ENCODE assay signal across 8 cellular contexts in genomic region chr1:101238041-101238515, GRCh38. TPM values are rescaled to one million over a fixed set of nuclear protein-coding genes. Genes with fewer than 3 reads are reported as not detected.
DNase-seq lines count a peak whose midpoint lies in the region; ATAC-seq, FAIRE-seq and TF ChIP-seq lines count a peak whose summit lies in the region.

No MANE protein-coding gene starts in this region.

- peak overlapping the region; percentile 58; the same call in 1 of the 2 replicates for H3K9ac ChIP-seq in BLaER1

- peaks cover 35% of the 10 kb centered on the region for H3K27me3 ChIP-seq in BLaER1

- peaks cover 23% of the 10 kb centered on the region for H3K36me3 ChIP-seq in BLaER1

- peak; percentile 65 to 73 for DNase-seq in activated T-cell treated with anti-CD3 and anti-CD28 coated beads, Interleukin-2, amount 50 U/mL, for 72 hours
- peak; percentile 33 for DNase-seq in left cardiac atrium
- DNase-seq in stimulated activated CD4-positive, alpha-beta T cell treated with anti-CD3 and anti-CD28 coated beads, Interleukin-1b, Interleukin-23, amount 100 ng/mL, for 48 hours, result peak; percentile 75
- DNase-seq in frontal cortex (ENCODE audit: low spot score in 2 of 2), result no peak
- DNase-seq in H54 (ENCODE audit: insufficient read length, low spot score), result no peak

- intact Hi-C loops in left cardiac atrium (cut with DNase I), result loop anchor here in 1 of 2 donors (2.0 to 10.0 kb wide), 3 partner anchors 53 to 211 kb away; partner anchors contain the start of gene DPH5

- peak overlapping the region; percentile 28 for H3K27ac ChIP-seq in BLaER1

- H3K36me3 Mint-ChIP-seq in activated T-cell treated with anti-CD3 and anti-CD28 coated beads, Interleukin-2, amount 50 U/mL, for 72 hours (ENCODE audit: insufficient read depth in 2 of 2), result peaks cover 48 to 57% of the 10 kb centered on the region in 2 donors

- no peak for FAIRE-seq in frontal cortex (lab: Jason Lieb, UNC)
- no peak for FAIRE-seq in H54 (lab: Jason Lieb, UNC)

- peak overlapping the region; percentile 98 for H3K27ac Mint-ChIP-seq in activated T-cell treated with anti-CD3 and anti-CD28 coated beads, Interleukin-2, amount 50 U/mL, for 72 hours

- no peaks in the 10 kb centered on the region for H3K27me3 Mint-ChIP-seq in activated T-cell treated with anti-CD3 and anti-CD28 coated beads, Interleukin-2, amount 50 U/mL, for 72 hours (ENCODE audit: low read depth)

- H3K9me3 ChIP-seq in BLaER1, result no peaks in the 10 kb centered on the region

- no peaks in the 10 kb centered on the region for H3K9me3 Mint-ChIP-seq in activated T-cell treated with anti-CD3 and anti-CD28 coated beads, Interleukin-2, amount 50 U/mL, for 72 hours

- H3K4me1 ChIP-seq in BLaER1, result peaks cover 49% of the 10 kb centered on the region

- peak overlapping the region; percentile 97 for H3K4me3 Mint-ChIP-seq in activated T-cell treated with anti-CD3 and anti-CD28 coated beads, Interleukin-2, amount 50 U/mL, for 72 hours

- H4K20me1 ChIP-seq in BLaER1, result 0 out of 2 replicates have a peak, but pooled peaks cover 12% of the 10 kb centered on the region

- peaks cover 59% of the 10 kb centered on the region for H3K4me1 Mint-ChIP-seq in activated T-cell treated with anti-CD3 and anti-CD28 coated beads, Interleukin-2, amount 50 U/mL, for 72 hours (ENCODE audit: low read depth)

- ATAC-seq in HG03196 (IDR thresholded peaks at IDR 0.05; ENCODE audit: unreplicated experiment) (peak; percentile 15), left cardiac atrium (no peak), GM18520 (IDR thresholded peaks at IDR 0.05; ENCODE audit: unreplicated experiment) (no peak)
- peak; percentile 10 to 12 for ATAC-seq in activated T-cell treated with anti-CD3 and anti-CD28 coated beads, Interleukin-2, amount 50 U/mL, for 72 hours (replicated peaks in 1 of 2)

- peak overlapping the region; percentile 78 for H3K4me3 ChIP-seq in BLaER1

- H3K4me2 ChIP-seq in BLaER1, result peak overlapping the region; percentile 95

- TF ChIP-seq POLR2A in H54 (IDR thresholded peaks at IDR 0.05; ENCODE audit: low read depth, low read length), result no peak

RNA-seq across cellular contexts. Expression of gene S1PR1, which starts 1.3 kb away (rescaled TPM):
- 100 to 1,000 TPM; 135 to 157 TPM for total RNA-seq in activated T-cell treated with anti-CD3 and anti-CD28 coated beads, Interleukin-2, amount 50 U/mL, for 72 hours
- 10 to 100 TPM; 69.3 to 85.3 TPM for total RNA-seq in left cardiac atrium
- 12.6 TPM for total RNA-seq in frontal cortex

Comparison
In these comparisons a context has a peak if more than half of its experiments do, and no peak if none do; other contexts are left out.
1. ATAC-seq: peak in HG03196 (single experiment) and activated T-cell treated with anti-CD3 and anti-CD28 coated beads, Interleukin-2, amount 50 U/mL, for 72 hours (2 of 2); none in left cardiac atrium (0 of 2) and GM18520 (single experiment).
2. DNase-seq: peak in activated T-cell treated with anti-CD3 and anti-CD28 coated beads, Interleukin-2, amount 50 U/mL, for 72 hours (2 of 2), left cardiac atrium (single experiment) and stimulated activated CD4-positive, alpha-beta T cell treated with anti-CD3 and anti-CD28 coated beads, Interleukin-1b, Interleukin-23, amount 100 ng/mL, for 48 hours (single experiment); none in frontal cortex (0 of 2) and H54 (single experiment).